9 cellular contexts compared by ENCODE assay signal in the genomic region with DNA sequence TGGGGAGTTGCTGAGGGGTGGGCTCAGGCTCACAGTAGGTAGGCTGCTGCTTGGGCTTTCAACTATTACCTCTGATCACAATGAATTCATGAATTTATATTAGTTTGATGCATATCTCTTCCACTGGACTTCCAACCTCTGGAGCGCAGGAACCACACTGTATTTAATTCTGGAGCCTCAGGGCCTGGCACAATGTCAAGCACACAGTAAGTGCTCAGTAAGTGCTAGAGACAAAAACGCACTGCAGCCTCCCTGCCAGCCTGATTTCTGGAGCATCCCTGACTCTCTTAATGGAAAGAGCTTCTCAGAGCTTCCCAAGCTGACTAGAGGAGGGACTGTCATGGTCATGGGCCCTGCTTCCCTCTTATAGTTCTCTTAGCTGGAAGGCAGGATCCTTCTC. TPM values are rescaled to one million over a fixed set of nuclear protein-coding genes. Genes with fewer than 3 reads are reported as not detected.
DNase-seq lines count a peak whose midpoint lies in the region; ATAC-seq and TF ChIP-seq lines count a peak whose summit lies in the region.
"Had no signal": no experiment of that assay in that cellular context is flagged by ENCODE, and none has a peak within 500 bp of the region (broad histone marks: within the 10 kb centered on the region; RNA-seq: fewer than 3 reads in every experiment).

No MANE protein-coding gene starts in this region.

- H3K27ac Mint-ChIP-seq in GM23338 (no peak overlapping the region), chondrocyte (ENCODE audit: unreplicated experiment) (no peak overlapping the region)
- peak overlapping the region; percentile 98 to 99 for H3K27ac Mint-ChIP-seq in effector memory CD8-positive, alpha-beta T cell

- TF ChIP-seq CTCF in GM23338 (conservative IDR thresholded peaks at IDR 0.05; ENCODE audit: low read depth in 2 of 2) (no peak), OCI-LY3 (IDR thresholded peaks at IDR 0.05; ENCODE audit: low read depth, low read length) (no peak), chondrocyte (IDR thresholded peaks at IDR 0.05) (no peak)

- H3K4me1 Mint-ChIP-seq in GM23338 (peaks cover 55% of the 10 kb centered on the region), chondrocyte (ENCODE audit: low read depth) (peaks cover 53% of the 10 kb centered on the region)
- H3K4me1 Mint-ChIP-seq in effector memory CD8-positive, alpha-beta T cell (ENCODE audit: low read depth in 2 of 2) = peaks cover 69 to 74% of the 10 kb centered on the region in 2 donors

- ATAC-seq in GM23338 (no peak), GM21390 (IDR thresholded peaks at IDR 0.05; ENCODE audit: unreplicated experiment) (no peak)
- ATAC-seq in effector memory CD8-positive, alpha-beta T cell (replicated peaks) = no peak

- H3K27me3 ChIP-seq in GM23338 (ENCODE audit: insufficient read depth) = no peaks in the 10 kb centered on the region
- peaks cover 2% of the 10 kb centered on the region; the same call in 1 of the 2 replicates for H3K27me3 ChIP-seq in OCI-LY3 (ENCODE audit: low read depth, low read length)

- no peaks in the 10 kb centered on the region for H3K9me3 ChIP-seq in OCI-LY3 (ENCODE audit: insufficient read depth, low read length)

- H3K27ac ChIP-seq in GM23338 (ENCODE audit: low read depth) (no peak overlapping the region), OCI-LY3 (ENCODE audit: low read length) (peak overlapping the region; percentile 93), skin epidermis (peak overlapping the region in 15 of 21 experiments; percentile 26 to 96 (median 78))

- H3K4me3 Mint-ChIP-seq in GM23338 (no peak overlapping the region), chondrocyte (ENCODE audit: unreplicated experiment) (no peak overlapping the region)
- peak overlapping the region; percentile 85 to 92 for H3K4me3 Mint-ChIP-seq in effector memory CD8-positive, alpha-beta T cell

- H3K4me2 ChIP-seq in GM23338 (0 out of 2 replicates have a peak overlapping the region, but pooled peaks have one; percentile 45), OCI-LY3 (ENCODE audit: low read length) (peak overlapping the region; percentile 79)

- no peaks in the 10 kb centered on the region for H4K20me1 ChIP-seq in GM23338 (replicated peaks; ENCODE audit: insufficient read depth)
- no peaks in the 10 kb centered on the region for H4K20me1 ChIP-seq in OCI-LY3 (ENCODE audit: insufficient read depth, low read length)

- H3K9me2 ChIP-seq in GM23338 (ENCODE audit: insufficient read depth) = no peaks in the 10 kb centered on the region

- peaks cover 7% of the 10 kb centered on the region; the same call in 1 of the 2 replicates for H3F3A ChIP-seq in GM23338 (replicated peaks; ENCODE audit: low read depth)

- CTCF ChIA-PET in HEK293T (lab: Yijun Ruan, JAX) = interaction anchor here (0.6 to 1.4 kb wide), 3 partner anchors 15 to 143 kb away, joined by 3 to 6 read pairs (median 3); no protein-coding TSS in a partner anchor

- DNase-seq in GM23338 (ENCODE audit: low spot score) (no peak), chondrocyte (ENCODE audit: low spot score) (no peak), DMS53 (lab: John Stamatoyannopoulos, UW) (no peak), HEK293T (ENCODE audit: extremely low spot score) (no peak)
- no peak for DNase-seq in effector memory CD8-positive, alpha-beta T cell
- DNase-seq: NCI-H2171 treated with DMSO at 0.1 percent for 48 hours had no signal

- no peaks in the 10 kb centered on the region; the same call in 2 of the 3 replicates for H3K36me3 Mint-ChIP-seq in GM23338 (ENCODE audit: low read depth)
- peaks cover 46% of the 10 kb centered on the region for H3K36me3 Mint-ChIP-seq in effector memory CD8-positive, alpha-beta T cell (ENCODE audit: insufficient read depth)
- no peaks in the 10 kb centered on the region for H3K36me3 Mint-ChIP-seq in chondrocyte (ENCODE audit: low read depth)

- POLR2A ChIA-PET in HEK293T (lab: Yijun Ruan, JAX) = interaction anchor here (1.4 kb wide), 1 partner anchor 22 kb away, joined by 3 read pairs; no protein-coding TSS in a partner anchor

- H2AFZ ChIP-seq in GM23338 = peak overlapping the region; percentile 64
- H2AFZ ChIP-seq in OCI-LY3 (ENCODE audit: low read depth, low read length) = no peak overlapping the region

- peaks cover 41% of the 10 kb centered on the region for H3K4me1 ChIP-seq in GM23338 (ENCODE audit: insufficient read depth)
- peaks cover 89% of the 10 kb centered on the region for H3K4me1 ChIP-seq in OCI-LY3 (ENCODE audit: low read length)

- H3K9me3 Mint-ChIP-seq in GM23338 (no peaks in the 10 kb centered on the region), chondrocyte (ENCODE audit: low read depth) (no peaks in the 10 kb centered on the region)
- H3K9me3 Mint-ChIP-seq in effector memory CD8-positive, alpha-beta T cell = no peaks in the 10 kb centered on the region

- H3K79me2 ChIP-seq in GM23338 (replicated peaks; ENCODE audit: insufficient read depth) (no peaks in the 10 kb centered on the region), OCI-LY3 (ENCODE audit: low read length) (peaks cover 7% of the 10 kb centered on the region; the same call in 1 of the 2 replicates)

- H3K27me3 Mint-ChIP-seq in GM23338 (ENCODE audit: insufficient read depth, low read depth, poor library complexity) (peaks cover 21% of the 10 kb centered on the region), chondrocyte (ENCODE audit: low read depth) (no peaks in the 10 kb centered on the region)
- H3K27me3 Mint-ChIP-seq in effector memory CD8-positive, alpha-beta T cell = no peaks in the 10 kb centered on the region

- H3K4me3 ChIP-seq in GM23338 (no peak overlapping the region), OCI-LY3 (ENCODE audit: low read length) (peak overlapping the region; percentile 43), skin epidermis (no peak overlapping the region)

- H3K9ac ChIP-seq in OCI-LY3 (ENCODE audit: low read length) = peak overlapping the region; percentile 65

- H3K36me3 ChIP-seq in GM23338 (ENCODE audit: insufficient read depth) = no peaks in the 10 kb centered on the region; the same call in 1 of the 2 replicates
- no peaks in the 10 kb centered on the region for H3K36me3 ChIP-seq in OCI-LY3 (replicated peaks; ENCODE audit: low read depth, low read length)

TF ChIP-seq in HEK293T, 16 proteins besides CTCF, POLR2A, EP300 and RAD21:
- TF ChIP-seq L3MBTL2 (conservative IDR thresholded peaks at IDR 0.05) (no peak), FOXA1 (IDR thresholded peaks at IDR 0.05) (no peak), BHLHE40 (IDR thresholded peaks at IDR 0.05; ENCODE audit: borderline replicate concordance) (no peak), HDGF (IDR thresholded peaks at IDR 0.05; ENCODE audit: borderline replicate concordance) (no peak), FOXK2 (IDR thresholded peaks at IDR 0.05) (no peak), ARNT (IDR thresholded peaks at IDR 0.05) (no peak), SP1 (IDR thresholded peaks at IDR 0.05) (no peak), SUZ12 (IDR thresholded peaks at IDR 0.05) (no peak), LEF1 (IDR thresholded peaks at IDR 0.05; ENCODE audit: borderline replicate concordance) (no peak)
- TF ChIP-seq, protein P1, sequence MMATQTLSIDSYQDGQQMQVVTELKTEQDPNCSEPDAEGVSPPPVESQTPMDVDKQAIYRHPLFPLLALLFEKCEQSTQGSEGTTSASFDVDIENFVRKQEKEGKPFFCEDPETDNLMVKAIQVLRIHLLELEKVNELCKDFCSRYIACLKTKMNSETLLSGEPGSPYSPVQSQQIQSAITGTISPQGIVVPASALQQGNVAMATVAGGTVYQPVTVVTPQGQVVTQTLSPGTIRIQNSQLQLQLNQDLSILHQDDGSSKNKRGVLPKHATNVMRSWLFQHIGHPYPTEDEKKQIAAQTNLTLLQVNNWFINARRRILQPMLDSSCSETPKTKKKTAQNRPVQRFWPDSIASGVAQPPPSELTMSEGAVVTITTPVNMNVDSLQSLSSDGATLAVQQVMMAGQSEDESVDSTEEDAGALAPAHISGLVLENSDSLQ (IDR thresholded peaks at IDR 0.05) = no peak

RNA-seq across cellular contexts. Expression of a gene that starts 33.8 kb away (rescaled TPM):
- total RNA-seq in GM23338 (2014; rRNA removed; shearing (Covaris generic)) = 10.4 and 15.3 TPM in 2 replicates
- polyA plus RNA-seq in GM23338 (2016; fragmentation: Nextera tagmentation; extraction: Ambion mirVana) = 7.7 and 7.8 TPM in 2 replicates
- total RNA-seq in chondrocyte = 1.7 to 3.3 TPM (median 3.3 TPM) in 3 replicates

RNA-seq across cellular contexts. Expression of a gene that starts 60.0 kb away (rescaled TPM):
- total RNA-seq in GM23338 (2014; rRNA removed; shearing (Covaris generic)) = 9.9 and 11.8 TPM in 2 replicates
- polyA plus RNA-seq in GM23338 (2016; fragmentation: Nextera tagmentation; extraction: Ambion mirVana) = 2.6 and 3.1 TPM in 2 replicates
- total RNA-seq in chondrocyte = 4.8 to 5.7 TPM (median 5.5 TPM) in 3 replicates

Comparison
In these comparisons a context has a peak if more than half of its experiments do, and no peak if none do; other contexts are left out.
1. H3K27ac Mint-ChIP-seq: peak in effector memory CD8-positive, alpha-beta T cell (2 of 2); none in GM23338 (single experiment) and chondrocyte (single experiment).
2. H3K4me3 Mint-ChIP-seq: peak in effector memory CD8-positive, alpha-beta T cell (2 of 2); none in GM23338 (single experiment) and chondrocyte (single experiment).